In genomic region chr5:16489322-16489791, GRCh38 we compare ENCODE assay signal across 8 cellular contexts. TPM values are rescaled to one million over a fixed set of nuclear protein-coding genes. Genes with fewer than 3 reads are reported as not detected.
DNase-seq lines count a peak whose midpoint lies in the region; ATAC-seq and TF ChIP-seq lines count a peak whose summit lies in the region.

No MANE protein-coding gene starts in this region.

- no peaks in the 10 kb centered on the region for H4K20me1 ChIP-seq in OCI-LY7 (ENCODE audit: insufficient read depth, low read length)

- peak; percentile 87 for ATAC-seq in GM18907 (IDR thresholded peaks at IDR 0.05; ENCODE audit: unreplicated experiment)

- no TSS peak for BruUV-seq in OCI-LY7 (replicated peaks; lab: Mats Ljungman, UMichigan)

- TF ChIP-seq CTCF in BJ (IDR thresholded peaks at IDR 0.05; ENCODE audit: insufficient read depth, low read depth, low read length): peak; percentile 67
- TF ChIP-seq CTCF in HL-60 (IDR thresholded peaks at IDR 0.05; ENCODE audit: insufficient read depth, low read length): peak; percentile 26
- peak; percentile 78 for TF ChIP-seq CTCF in OCI-LY7 (conservative IDR thresholded peaks at IDR 0.05; ENCODE audit: low read length)
- peak; percentile 71 to 97 (median 84) for TF ChIP-seq CTCF in dorsolateral prefrontal cortex (IDR thresholded peaks at IDR 0.05 in 54 of 56, conservative IDR thresholded peaks at IDR 0.05 in 2 of 56; ENCODE audit: low read depth in 1 of 56, partially characterized antibody in 56 of 56)

- H3K9me3 ChIP-seq in OCI-LY7 (ENCODE audit: low read length): 0 out of 2 replicates have a peak, but pooled peaks cover 2% of the 10 kb centered on the region

- intact Hi-C loops in OCI-LY7 (cut with micrococcal nuclease; ENCODE audit: unreplicated experiment): loop anchor here (2.0 to 5.0 kb wide), 2 partner anchors 63 to 643 kb away; no protein-coding TSS in a partner anchor
- intact Hi-C loops in dorsolateral prefrontal cortex (cut with DNase I): loop anchor here (1.0 to 10.0 kb wide), 5 partner anchors 63 to 705 kb away; no protein-coding TSS in a partner anchor
- intact Hi-C loops in posterior vena cava (cut with DNase I): no loop called here

- H3K4me3 ChIP-seq in BJ (ENCODE audit: low read depth, low read length) (no peak overlapping the region), HL-60 (replicated peaks; ENCODE audit: insufficient read depth, low read length) (no peak overlapping the region), OCI-LY7 (ENCODE audit: low read depth, low read length, poor library complexity, severe bottlenecking) (no peak overlapping the region), dorsolateral prefrontal cortex (no peak overlapping the region)

- no peak overlapping the region for H3K4me2 ChIP-seq in OCI-LY7 (ENCODE audit: low read length)

- no peaks in the 10 kb centered on the region for H3K79me2 ChIP-seq in OCI-LY7 (ENCODE audit: insufficient read depth, low read depth, low read length)

- H3K4me1 ChIP-seq in OCI-LY7 (ENCODE audit: insufficient read depth, low read length, poor library complexity, severe bottlenecking): no peaks in the 10 kb centered on the region

- H2AFZ ChIP-seq in OCI-LY7 (ENCODE audit: low read length): no peak overlapping the region

- DNase-seq in BJ (ENCODE audit: low read depth) (no peak), HL-60 (ENCODE audit: low read depth in 1 of 2, low spot score in 1 of 2) (no peak), OCI-LY7 (ENCODE audit: low spot score) (peak; percentile 27), dorsolateral prefrontal cortex (peak in 2 of 10 donors; percentile 21 to 30), midbrain (lab: John Stamatoyannopoulos, UW) (peak; percentile 84), posterior vena cava (ENCODE audit: low spot score) (no peak), KG1 (lab: John Stamatoyannopoulos, UW) (no peak)

- H3K36me3 ChIP-seq in BJ (ENCODE audit: control insufficient read depth, insufficient read depth, low read length) (no peaks in the 10 kb centered on the region), OCI-LY7 (ENCODE audit: insufficient read depth, low read length) (no peaks in the 10 kb centered on the region)

- no peaks in the 10 kb centered on the region for H3K9me2 ChIP-seq in OCI-LY7 (ENCODE audit: insufficient read depth, low read length)

- POLR2A ChIA-PET in BJ (lab: Charles Lee): no interaction called here
- POLR2A ChIA-PET in OCI-LY7 (lab: Charles Lee): interaction anchor here (1.4 kb wide), 1 partner anchor 9 kb away, joined by 4 read pairs; no protein-coding TSS in a partner anchor

- CTCF ChIA-PET in BJ (lab: Yijun Ruan, JAX): interaction anchor here (0.6 to 7.1 kb wide), 16 partner anchors 9 to 726 kb away, joined by 3 to 166 read pairs (median 4); no protein-coding TSS in a partner anchor
- CTCF ChIA-PET in OCI-LY7 (lab: Charles Lee; ENCODE audit: unreplicated experiment): no interaction called here

- H3K27me3 ChIP-seq in BJ (ENCODE audit: control insufficient read depth, insufficient read depth, low read length): peaks cover 2% of the 10 kb centered on the region
- H3K27me3 ChIP-seq in HL-60 (ENCODE audit: insufficient read depth, poor library complexity, severe bottlenecking): no peaks in the 10 kb centered on the region
- H3K27me3 ChIP-seq in dorsolateral prefrontal cortex: no peaks in the 10 kb centered on the region

- H3K27ac ChIP-seq in HL-60 (replicated peaks): no peak overlapping the region
- no peak overlapping the region for H3K27ac ChIP-seq in OCI-LY7 (ENCODE audit: low read depth, low read length, poor library complexity, severe bottlenecking)
- H3K27ac ChIP-seq in dorsolateral prefrontal cortex: peak overlapping the region in 39 of 59 donors; percentile 0 to 77 (median 44)

RNA-seq across cellular contexts. Expression of gene ZNF622, which starts 23.8 kb away (rescaled TPM):
- 16.9 and 20.3 TPM in 2 replicates for polyA plus RNA-seq in BJ (2011; rRNA removed)
- polyA minus RNA-seq in BJ (2011; rRNA and poly(A)+ RNA removed): 10.3 and 12.7 TPM in 2 replicates
- total RNA-seq in OCI-LY7 (2014; rRNA removed; shearing (Covaris generic)): 25.7 and 30.5 TPM in 2 replicates
- 28.3 and 32.9 TPM in 2 replicates for total RNA-seq in OCI-LY7 (2022)
- total RNA-seq in dorsolateral prefrontal cortex: 10 to 100 TPM; 18.1 to 43.6 (median 33.3) TPM
- 10 to 100 TPM; 18.7 to 21.9 TPM for total RNA-seq in posterior vena cava

Comparison
In these comparisons a context has a peak if more than half of its experiments do, and no peak if none do; other contexts are left out.
1. DNase-seq: peak in OCI-LY7 (single experiment) and midbrain (single experiment); none in BJ (single experiment), HL-60 (0 of 2), posterior vena cava (single experiment) and KG1 (single experiment).
2. CTCF ChIP-seq: peak in every context shown above with its lines; median percentile 84 in dorsolateral prefrontal cortex; 78 in OCI-LY7; 67 in BJ; 26 in HL-60.
3. H3K27ac ChIP-seq: peak in dorsolateral prefrontal cortex (39 of 59); none in HL-60 (single experiment) and OCI-LY7 (single experiment).
4. intact Hi-C loops: an anchor here in OCI-LY7 (2.0 to 5.0 kb wide) and dorsolateral prefrontal cortex (1.0 to 10.0 kb wide); none called in posterior vena cava.